ENCODE assay signal across 1 cellular context in the genomic region with DNA sequence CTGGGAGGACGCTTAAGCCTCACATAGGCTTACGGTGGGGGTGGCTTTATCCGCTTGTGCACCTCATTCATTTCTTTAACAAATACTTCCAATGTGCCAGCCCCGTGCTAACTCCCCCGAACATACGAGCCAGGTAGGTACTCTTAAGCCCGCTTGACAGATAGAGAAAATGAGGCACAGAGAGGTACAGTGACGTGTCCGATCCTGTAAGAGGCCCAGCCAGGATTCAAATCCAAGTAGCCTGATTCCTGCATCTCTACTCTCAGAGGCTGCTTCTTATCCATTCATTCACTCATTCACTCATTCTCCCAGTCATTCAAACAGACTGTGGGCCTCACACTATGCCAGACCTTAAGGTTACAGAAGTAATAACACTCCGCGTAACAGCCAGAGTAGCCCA.
TF ChIP-seq lines count a peak whose summit lies in the region.

No MANE protein-coding gene starts in this region.

TF ChIP-seq in IMR-90, 13 proteins besides CTCF, POLR2A, EP300 and RAD21 (continued from another document):
- TF ChIP-seq MAZ (IDR thresholded peaks at IDR 0.05; ENCODE audit: borderline replicate concordance, low read depth, low read length) (no peak), CEBPB (IDR thresholded peaks at IDR 0.05; ENCODE audit: low read depth, low read length) (no peak), CHD1 (IDR thresholded peaks at IDR 0.05; ENCODE audit: low read depth, low read length) (no peak), MXI1 (IDR thresholded peaks at IDR 0.05; ENCODE audit: borderline replicate concordance, low read depth, low read length) (no peak), NFE2L2 (IDR thresholded peaks at IDR 0.05; ENCODE audit: low read depth, low read length) (no peak), RFX5 (IDR thresholded peaks at IDR 0.05; ENCODE audit: low read depth, low read length) (no peak), BHLHE40 (IDR thresholded peaks at IDR 0.05; ENCODE audit: low read depth, low read length) (no peak), MAFK (IDR thresholded peaks at IDR 0.05; ENCODE audit: low read depth, low read length) (no peak), FOS (IDR thresholded peaks at IDR 0.05; ENCODE audit: low read depth, low read length) (no peak), USF2 (IDR thresholded peaks at IDR 0.05; ENCODE audit: low read depth, low read length) (no peak), RCOR1 (IDR thresholded peaks at IDR 0.05; ENCODE audit: insufficient replicate concordance, low read length) (no peak)
